Comparison of ENCODE assay signal across 12 cellular contexts in genomic region chr6:113172531-113172966, GRCh38.
A peak's percentile ranks its signal among the peaks of the same experiment; 100 is the strongest.
DNase-seq lines count a peak whose midpoint lies in the region; ATAC-seq and FAIRE-seq lines count a peak whose summit lies in the region.
"Had no signal": no experiment of that assay in that cellular context is flagged by ENCODE, and none has a peak within 500 bp of the region (broad histone marks: within the 10 kb centered on the region; RNA-seq: fewer than 3 reads in every experiment).

No MANE protein-coding gene starts in this region.

- DNase-seq in COLO668 (lab: John Stamatoyannopoulos, UW; ENCODE audit: unreplicated experiment) (peak; percentile 36), NCI-H2081 treated with DMSO at 0.1 percent for 48 hours (lab: John Stamatoyannopoulos, UW) (peak; percentile 4), mucosa of gallbladder (ENCODE audit: low spot score) (peak; percentile 27), HTR-8/SVneo (ENCODE audit: insufficient read length, low spot score) (no peak), mesendoderm (no peak)
- DNase-seq: activated CD4-positive, alpha-beta T cell treated with anti-CD3 and anti-CD28 coated beads for 1 hour had no signal

- no peak overlapping the region for H3K9ac ChIP-seq in mesendoderm (ENCODE audit: low read length)

- H2BK5ac ChIP-seq in mesendoderm (ENCODE audit: low read length) = no peak overlapping the region

- H3K23ac ChIP-seq in mesendoderm (ENCODE audit: low read length) = no peak overlapping the region

- H2BK15ac ChIP-seq in mesendoderm (replicated peaks; ENCODE audit: low read depth) = no peak overlapping the region

- H3K79me1 ChIP-seq in mesendoderm (ENCODE audit: low read length) = no peaks in the 10 kb centered on the region

- no peak for FAIRE-seq in HTR-8/SVneo (lab: Jason Lieb, UNC)
- FAIRE-seq: bronchial epithelial cell had no signal

- no peaks in the 10 kb centered on the region for H3K79me2 ChIP-seq in mesendoderm (ENCODE audit: control insufficient read depth, insufficient read depth, low read length)

- no peak overlapping the region for H2BK120ac ChIP-seq in mesendoderm (ENCODE audit: low read depth, low read length)

- H3K4me3 ChIP-seq in mesendoderm (ENCODE audit: low read length) = no peak overlapping the region

- no peaks in the 10 kb centered on the region for H3K36me3 ChIP-seq in mesendoderm (ENCODE audit: control insufficient read depth, insufficient read depth, low read length)

- no CpG with 5 or more reads among the region's 2 CpGs for WGBS in mesendoderm (ENCODE audit: extremely low coverage, insufficient coverage, low lambda C conversion rate)

- ATAC-seq in HG03135 (IDR thresholded peaks at IDR 0.05; ENCODE audit: unreplicated experiment) = no peak
- no peak for ATAC-seq in GM18868 (IDR thresholded peaks at IDR 0.05; ENCODE audit: unreplicated experiment)
- ATAC-seq: HCT116, Panc1 had no signal

- peak overlapping the region; percentile 62 for H3K27ac ChIP-seq in cingulate gyrus (ENCODE audit: low read depth, low read length)
- H3K27ac ChIP-seq in mesendoderm (ENCODE audit: low read depth, low read length) = no peak overlapping the region

- H3K27me3 ChIP-seq in mesendoderm (ENCODE audit: insufficient read depth, low read length, poor library complexity) = no peaks in the 10 kb centered on the region

- no peak overlapping the region for H3K56ac ChIP-seq in mesendoderm (ENCODE audit: low read length)

- H3K4me1 ChIP-seq in mesendoderm (ENCODE audit: control insufficient read depth, low read depth, low read length) = no peaks in the 10 kb centered on the region

- H4K5ac ChIP-seq in mesendoderm (ENCODE audit: low read length) = no peak overlapping the region

- H3K18ac ChIP-seq in mesendoderm (ENCODE audit: low read length) = no peak overlapping the region

- no peak overlapping the region for H2AK5ac ChIP-seq in mesendoderm (ENCODE audit: low read length)

- no peak overlapping the region for H4K8ac ChIP-seq in mesendoderm (ENCODE audit: low read depth, low read length)

- H3K4ac ChIP-seq in mesendoderm (ENCODE audit: low read depth, low read length) = no peak overlapping the region

- H3K4me2 ChIP-seq in mesendoderm (ENCODE audit: low read length) = no peak overlapping the region

Comparison
In these comparisons a context has a peak if more than half of its experiments do, and no peak if none do; other contexts are left out.
1. DNase-seq: peak in COLO668 (single experiment), NCI-H2081 treated with DMSO at 0.1 percent for 48 hours (single experiment) and mucosa of gallbladder (single experiment); none in HTR-8/SVneo (single experiment) and mesendoderm (single experiment).